In genomic region chr5:12332480-12332879, GRCh38 we compare ENCODE assay signal across 30 cellular contexts.
"Had no signal": no experiment of that assay in that cellular context is flagged by ENCODE, and none has a peak within 500 bp of the region (broad histone marks: within the 10 kb centered on the region; RNA-seq: fewer than 3 reads in every experiment).

No MANE protein-coding gene starts in this region.

- H3K27ac Mint-ChIP-seq: activated CD4-positive, alpha-beta memory T cell treated with anti-CD3 and anti-CD28 coated beads for 36 hours; activated CD8-positive, alpha-beta memory T cell treated with anti-CD3 and anti-CD28 coated beads, Interleukin-2, amount 10 ng/mL, durations not matched to agents 7 days and 5 days; activated naive CD4-positive, alpha-beta T cell treated with anti-CD3 and anti-CD28 coated beads, Interleukin-2, amount 10 ng/mL, durations not matched to agents 7 days and 5 days; activated naive CD8-positive, alpha-beta T cell; activated naive CD8-positive, alpha-beta T cell treated with anti-CD3 and anti-CD28 coated beads, Interleukin-2, amount 50 U/mL, for 24 hours had no signal

- ATAC-seq: activated CD8-positive, alpha-beta memory T cell treated with anti-CD3 and anti-CD28 coated beads, Interleukin-2, amount 10 ng/mL, durations not matched to agents 7 days and 5 days; activated naive CD8-positive, alpha-beta T cell treated with anti-CD3 and anti-CD28 coated beads, Interleukin-2, amount 50 U/mL, for 24 hours; Right ventricle myocardium inferior had no signal

- H3K4me2 ChIP-seq: PC-9 had no signal

- H3K27ac ChIP-seq: brain microvascular endothelial cell, PC-9, RWPE1 had no signal

- H3K4me3 ChIP-seq: MG63, PC-9 had no signal

- DNase-seq: activated CD4-positive, alpha-beta memory T cell treated with anti-CD3 and anti-CD28 coated beads for 36 hours; activated CD4-positive, alpha-beta T cell treated with anti-CD3 and anti-CD28 coated beads for 4 hours; activated CD4-positive, alpha-beta T cell treated with anti-CD3 and anti-CD28 coated beads, Interleukin-2, amount 50 U/mL, for 1 hour; activated CD4-positive, CD25-positive, alpha-beta regulatory T cell treated with anti-CD3 and anti-CD28 coated beads, Interleukin-2, amount 50 U/mL, for 72 hours; activated CD8-positive, alpha-beta memory T cell treated with anti-CD3 and anti-CD28 coated beads, Interleukin-2, amount 10 ng/mL, durations not matched to agents 7 days and 5 days; activated CD8-positive, alpha-beta memory T cell treated with anti-CD3 and anti-CD28 coated beads, Interleukin-2, amount 50 U/mL, for 48 hours; activated effector memory CD4-positive, alpha-beta T cell treated with Interleukin-2 at 50 U/mL for 16 hours; activated naive CD4-positive, alpha-beta T cell treated with anti-CD3 and anti-CD28 coated beads, Interleukin-2, amount 10 ng/mL, durations not matched to agents 7 days and 5 days; activated naive CD8-positive, alpha-beta T cell treated with anti-CD3 and anti-CD28 coated beads, Interleukin-2, amount 50 U/mL, for 24 hours; activated T-cell treated with anti-CD3 and anti-CD28 coated beads, Interleukin-2, amount 50 U/mL, for 48 hours; aorta; brain microvascular endothelial cell; central memory CD4-positive, alpha-beta T cell; Kasumi-1; KG1; MG63; NCI-H1048; NCI-H1105 treated with DMSO at 0.1 percent for 48 hours; NCI-H1436; NCI-H1694 treated with DMSO at 0.1 percent for 48 hours; NCI-H2029; NCI-H345; NCI-H510A; NCI-H526; NCI-H748 treated with DMSO at 0.1 percent for 48 hours; NK-92 treated with Interleukin-12 subunit alpha and Interleukin-12 subunit beta, amount 100 ng/mL, for 24 hours; PC-9 had no signal

- H3K27me3 Mint-ChIP-seq: activated CD4-positive, alpha-beta memory T cell treated with anti-CD3 and anti-CD28 coated beads for 36 hours; activated CD8-positive, alpha-beta memory T cell treated with anti-CD3 and anti-CD28 coated beads, Interleukin-2, amount 10 ng/mL, durations not matched to agents 7 days and 5 days; activated naive CD4-positive, alpha-beta T cell treated with anti-CD3 and anti-CD28 coated beads, Interleukin-2, amount 10 ng/mL, durations not matched to agents 7 days and 5 days; activated naive CD8-positive, alpha-beta T cell; activated naive CD8-positive, alpha-beta T cell treated with anti-CD3 and anti-CD28 coated beads, Interleukin-2, amount 50 U/mL, for 24 hours had no signal

- H3K9me3 ChIP-seq: MG63 had no signal

- H3K36me3 Mint-ChIP-seq: activated CD4-positive, alpha-beta memory T cell treated with anti-CD3 and anti-CD28 coated beads for 36 hours; activated CD8-positive, alpha-beta memory T cell treated with anti-CD3 and anti-CD28 coated beads, Interleukin-2, amount 10 ng/mL, durations not matched to agents 7 days and 5 days; activated naive CD4-positive, alpha-beta T cell treated with anti-CD3 and anti-CD28 coated beads, Interleukin-2, amount 10 ng/mL, durations not matched to agents 7 days and 5 days; activated naive CD8-positive, alpha-beta T cell had no signal

- H3K27me3 ChIP-seq: brain microvascular endothelial cell, MG63 had no signal

- H2AFZ ChIP-seq: PC-9 had no signal

- H3K4me1 Mint-ChIP-seq: activated CD8-positive, alpha-beta memory T cell treated with anti-CD3 and anti-CD28 coated beads, Interleukin-2, amount 10 ng/mL, durations not matched to agents 7 days and 5 days; activated naive CD4-positive, alpha-beta T cell treated with anti-CD3 and anti-CD28 coated beads, Interleukin-2, amount 10 ng/mL, durations not matched to agents 7 days and 5 days; activated naive CD8-positive, alpha-beta T cell treated with anti-CD3 and anti-CD28 coated beads, Interleukin-2, amount 50 U/mL, for 24 hours had no signal

- H3K4me3 Mint-ChIP-seq: activated CD4-positive, alpha-beta memory T cell treated with anti-CD3 and anti-CD28 coated beads for 36 hours; activated CD8-positive, alpha-beta memory T cell treated with anti-CD3 and anti-CD28 coated beads, Interleukin-2, amount 10 ng/mL, durations not matched to agents 7 days and 5 days; activated naive CD4-positive, alpha-beta T cell treated with anti-CD3 and anti-CD28 coated beads, Interleukin-2, amount 10 ng/mL, durations not matched to agents 7 days and 5 days; activated naive CD8-positive, alpha-beta T cell; activated naive CD8-positive, alpha-beta T cell treated with anti-CD3 and anti-CD28 coated beads, Interleukin-2, amount 50 U/mL, for 24 hours had no signal

- H3K36me3 ChIP-seq: brain microvascular endothelial cell, MG63 had no signal
